1 cellular context compared by ENCODE assay signal in the genomic region with DNA sequence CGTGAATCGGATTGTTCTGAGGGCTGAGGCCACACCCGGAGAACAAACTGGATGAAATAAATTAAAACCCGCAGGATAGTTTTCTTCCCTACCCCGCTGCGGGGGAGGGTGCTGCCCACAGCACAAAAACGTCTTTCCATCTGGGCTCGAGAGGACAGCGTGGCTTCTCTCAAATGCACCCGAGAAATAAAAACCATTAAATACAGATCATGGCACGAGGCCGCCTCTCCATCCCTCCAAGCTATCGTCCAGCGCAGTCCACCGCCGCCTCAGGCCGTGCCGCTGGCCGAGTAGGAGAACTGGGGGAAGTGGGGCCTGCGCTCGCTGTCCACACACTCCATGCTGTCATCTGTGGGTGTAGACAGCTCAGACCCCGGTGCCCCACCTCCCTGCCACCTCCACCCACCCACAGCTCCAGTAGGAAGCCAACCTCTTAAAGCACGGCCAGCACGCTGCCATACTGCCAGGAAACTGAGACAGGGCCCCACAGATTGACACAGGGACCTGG.
TF ChIP-seq lines count a peak whose summit lies in the region.

No MANE protein-coding gene starts in this region.

TF ChIP-seq in GM12878, 131 proteins besides CTCF, POLR2A, EP300 and RAD21:
- TF ChIP-seq CREM (IDR thresholded peaks at IDR 0.05; ENCODE audit: low read depth) = no peak
- no peak for TF ChIP-seq ZNF384 (IDR thresholded peaks at IDR 0.05; ENCODE audit: borderline replicate concordance, low read depth, low read length)
- TF ChIP-seq ZZZ3 (IDR thresholded peaks at IDR 0.05; ENCODE audit: control insufficient read depth, insufficient read length, low read depth) = no peak
- no peak for TF ChIP-seq IKZF2 (IDR thresholded peaks at IDR 0.05)
- no peak for TF ChIP-seq RAD51 (IDR thresholded peaks at IDR 0.05)
- TF ChIP-seq ATF7 (IDR thresholded peaks at IDR 0.05; ENCODE audit: low read depth) = no peak
- TF ChIP-seq, protein P1, sequence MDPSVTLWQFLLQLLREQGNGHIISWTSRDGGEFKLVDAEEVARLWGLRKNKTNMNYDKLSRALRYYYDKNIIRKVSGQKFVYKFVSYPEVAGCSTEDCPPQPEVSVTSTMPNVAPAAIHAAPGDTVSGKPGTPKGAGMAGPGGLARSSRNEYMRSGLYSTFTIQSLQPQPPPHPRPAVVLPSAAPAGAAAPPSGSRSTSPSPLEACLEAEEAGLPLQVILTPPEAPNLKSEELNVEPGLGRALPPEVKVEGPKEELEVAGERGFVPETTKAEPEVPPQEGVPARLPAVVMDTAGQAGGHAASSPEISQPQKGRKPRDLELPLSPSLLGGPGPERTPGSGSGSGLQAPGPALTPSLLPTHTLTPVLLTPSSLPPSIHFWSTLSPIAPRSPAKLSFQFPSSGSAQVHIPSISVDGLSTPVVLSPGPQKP (IDR thresholded peaks at IDR 0.05; ENCODE audit: low read depth, low read length) = no peak
- no peak for TF ChIP-seq CREB1 (IDR thresholded peaks at IDR 0.05; ENCODE audit: low read depth)
- no peak for TF ChIP-seq RFX5 (IDR thresholded peaks at IDR 0.05; ENCODE audit: low read depth, low read length)
- TF ChIP-seq SPI1 (IDR thresholded peaks at IDR 0.05; ENCODE audit: borderline replicate concordance, insufficient read depth, low read depth, low read length) = no peak
- no peak for TF ChIP-seq FOXK2 (IDR thresholded peaks at IDR 0.05)
- no peak for TF ChIP-seq SIX5 (IDR thresholded peaks at IDR 0.05; ENCODE audit: low read depth, low read length, severe bottlenecking)
- TF ChIP-seq GATAD2B (conservative IDR thresholded peaks at IDR 0.05; ENCODE audit: low read depth) = no peak
- TF ChIP-seq RUNX3 (IDR thresholded peaks at IDR 0.05; ENCODE audit: low read length) = no peak
TF ChIP-seq in GM12878: peak in this region for 0.
